11 cellular contexts compared by ENCODE assay signal in genomic region chr1:26317612-26318337, GRCh38. TPM values are rescaled to one million over a fixed set of nuclear protein-coding genes. Genes with fewer than 3 reads are reported as not detected.
DNase-seq lines count a peak whose midpoint lies in the region; ATAC-seq, FAIRE-seq and TF ChIP-seq lines count a peak whose summit lies in the region.
"Had no signal": no experiment of that assay in that cellular context is flagged by ENCODE, and none has a peak within 500 bp of the region (broad histone marks: within the 10 kb centered on the region; RNA-seq: fewer than 3 reads in every experiment).

Gene CD52, plus strand, starts transcription at chr1:26317958. Its CDS starts 60 bp downstream, at chr1:26318018.

- no peaks in the 10 kb centered on the region for H3K4me1 ChIP-seq in H9 (ENCODE audit: insufficient read depth, low read length)
- H3K4me1 ChIP-seq in H1 (replicated peaks in 1 of 4; ENCODE audit: control insufficient read depth in 3 of 4, insufficient read depth in 4 of 4, low read length in 3 of 4), result peaks cover 4 to 16% (median 8%) of the 10 kb centered on the region in 4 experiments

- H3K9me3 ChIP-seq in H9 (ENCODE audit: control insufficient read depth, low read depth, low read length), result no peaks in the 10 kb centered on the region
- H3K9me3 ChIP-seq in WERI-Rb-1 (ENCODE audit: severe bottlenecking), result no peaks in the 10 kb centered on the region
- no peaks in the 10 kb centered on the region for H3K9me3 ChIP-seq in H1 (ENCODE audit: insufficient read depth in 2 of 2, low read depth in 1 of 2, low read length in 1 of 2)

- ATAC-seq in HG02623 (IDR thresholded peaks at IDR 0.05; ENCODE audit: unreplicated experiment), result no peak

- H3K27ac ChIP-seq in H9 (ENCODE audit: insufficient read length, low read depth, low read length) (no peak within 1 kb of the TSS), WERI-Rb-1 (peak within 1 kb of the TSS; percentile 55), H1 (ENCODE audit: low read depth, low read length) (no peak within 1 kb of the TSS)
- H3K27ac ChIP-seq: cardiac muscle cell had no signal

- H3T11ph ChIP-seq in H9 (ENCODE audit: low read length), result no peak within 1 kb of the TSS

- H3K4me1 Mint-ChIP-seq in CD14-positive monocyte (peaks cover 93% of the 10 kb centered on the region), H9 (peaks cover 34 to 50% of the 10 kb centered on the region in 2 experiments)

- H3K56ac ChIP-seq in H9 (ENCODE audit: insufficient read length, low read depth, low read length) (no peak within 1 kb of the TSS), H1 (replicated peaks; ENCODE audit: insufficient read length, low read depth, low read length) (no peak within 1 kb of the TSS)

- CTCF ChIA-PET in H1 (lab: Charles Lee; ENCODE audit: partially characterized antibody), result interaction anchor here (0.6 to 57.0 kb wide), 17 partner anchors 9 to 221 kb away, joined by 3 to 1530 read pairs (median 3); partner anchors contain the start of genes CATSPER4, CEP85, SH3BGRL3 and UBXN11

- H4K8ac ChIP-seq in H9 (replicated peaks; ENCODE audit: insufficient read length, low read depth, low read length) (no peak within 1 kb of the TSS), H1 (ENCODE audit: extremely low read depth, insufficient read depth, low read length) (peak within 1 kb of the TSS; percentile 51; the same call in 1 of the 2 replicates)

- H4K91ac ChIP-seq in H9 (ENCODE audit: insufficient read length, low read depth, low read length), result no peak within 1 kb of the TSS
- H4K91ac ChIP-seq in H1 (replicated peaks; ENCODE audit: insufficient read length, low read length), result peak within 1 kb of the TSS; percentile 41

- H3K79me1 ChIP-seq in H9 (ENCODE audit: insufficient read depth, low read depth, low read length, poor library complexity, severe bottlenecking) (no peaks in the 10 kb centered on the region), H1 (ENCODE audit: low read depth, low read length) (no peaks in the 10 kb centered on the region)

- in situ Hi-C loops in ACHN (cut with HindIII; ENCODE audit: low pct_ligation_motif_present, low pct_unique_long_range_greater_than_20kb, low sequenced_read_pairs), result no loop called here

- H2BK5ac ChIP-seq in H9 (ENCODE audit: insufficient read length, low read length) (no peak within 1 kb of the TSS), H1 (ENCODE audit: low read depth, low read length) (no peak within 1 kb of the TSS; the same call in 1 of the 2 replicates)

- H3K18ac ChIP-seq in H9 (ENCODE audit: insufficient read length, low read depth, low read length), result no peak within 1 kb of the TSS
- H3K18ac ChIP-seq in H1 (ENCODE audit: extremely low read depth, low read length), result 0 out of 2 replicates have a peak within 1 kb of the TSS, but pooled peaks have one; percentile 19

- H2BK12ac ChIP-seq in H9 (ENCODE audit: insufficient read length, low read depth, low read length), result no peak within 1 kb of the TSS
- H2BK12ac ChIP-seq in H1 (ENCODE audit: low read depth, low read length), result peak within 1 kb of the TSS; percentile 68; the same call in 1 of the 2 replicates

- intact Hi-C loops in CD14-positive monocyte (cut with micrococcal nuclease), result loop anchor here (1.0 to 10.0 kb wide), 2 partner anchors 8 to 203 kb away; partner anchors contain the start of gene PDIK1L (in 1 of the 2)

- no CpG with 5 or more reads among the region's 12 CpGs for WGBS in H9 (ENCODE audit: extremely low coverage, insufficient read length, low lambda C conversion rate)
- WGBS in H1 (ENCODE audit: extremely low coverage in 1 of 2, insufficient coverage in 1 of 2, insufficient read length in 1 of 2, insufficient replicate concordance in 2 of 2, low coverage in 1 of 2, low lambda C conversion rate in 2 of 2, missing lambda C conversion rate in 1 of 2), 2 experiments, result 75% methylated on average over 12 of the region's 12 CpGs; no CpG with 5 or more reads in 1 of the 2 experiments

- POLR2A ChIA-PET in H1 (lab: Charles Lee; ENCODE audit: partially characterized antibody), result interaction anchor here (0.7 to 5.0 kb wide), 16 partner anchors 11 to 154 kb away, joined by 3 to 29 read pairs (median 6); partner anchors contain the start of genes HMGN2, LIN28A, SH3BGRL3 and UBXN11

- no peak within 1 kb of the TSS for H2BK20ac ChIP-seq in H9 (ENCODE audit: low read depth, low read length, poor library complexity, severe bottlenecking)
- peak within 1 kb of the TSS; percentile 3; the same call in 1 of the 2 replicates for H2BK20ac ChIP-seq in H1 (ENCODE audit: low read length)

- no peaks in the 10 kb centered on the region for H3K27me3 ChIP-seq in H9 (ENCODE audit: insufficient read depth, low read length)
- H3K27me3 ChIP-seq in WERI-Rb-1 (ENCODE audit: insufficient read depth, low read depth, severe bottlenecking), result no peaks in the 10 kb centered on the region
- H3K27me3 ChIP-seq in H1 (replicated peaks in 1 of 4; ENCODE audit: control insufficient read depth in 3 of 4, extremely low read depth in 1 of 4, insufficient read depth in 3 of 4, low read length in 3 of 4), result no peaks in the 10 kb centered on the region
- H3K27me3 ChIP-seq: cardiac muscle cell had no signal

- H3K4me2 ChIP-seq in H9 (ENCODE audit: insufficient read depth, insufficient read length, low read length) (no peak within 1 kb of the TSS), H1 (ENCODE audit: insufficient read depth in 1 of 2, low read depth in 2 of 2, low read length in 2 of 2) (peak within 1 kb of the TSS in 1 of 2 experiments; percentile 24; a peak in 1 of 4 replicates)

- no peak for TF ChIP-seq POLR2A in H1 (IDR thresholded peaks at IDR 0.05; ENCODE audit: control extremely low read depth in 1 of 2, low read depth in 2 of 2, low read length in 2 of 2)

- H3K14ac ChIP-seq in H9 (ENCODE audit: insufficient read depth, low read length) (no peak within 1 kb of the TSS), H1 (ENCODE audit: insufficient read length) (no peak within 1 kb of the TSS)

- H2AFZ ChIP-seq in H9 (ENCODE audit: low read length) (no peak within 1 kb of the TSS), H1 (ENCODE audit: low read length) (no peak within 1 kb of the TSS)

- H3K4ac ChIP-seq in H9 (ENCODE audit: low read depth, low read length), result no peak within 1 kb of the TSS
- no peak within 1 kb of the TSS for H3K4ac ChIP-seq in H1 (replicated peaks; ENCODE audit: insufficient read length, low read depth, low read length)

- H3K9ac ChIP-seq in H9 (ENCODE audit: extremely low read depth, insufficient read length, low read length) (no peak within 1 kb of the TSS), H1 (replicated peaks in 1 of 4; ENCODE audit: extremely low read depth in 1 of 4, low read depth in 3 of 4, low read length in 3 of 4) (no peak within 1 kb of the TSS)

- peak; percentile 36 for FAIRE-seq in H1 (lab: Jason Lieb, UNC)

- peaks cover 9% of the 10 kb centered on the region for H3K36me3 ChIP-seq in WERI-Rb-1
- peaks cover 0 to 3% (median 2%) of the 10 kb centered on the region in 4 experiments; a peak in 4 of 8 replicates for H3K36me3 ChIP-seq in H1 (ENCODE audit: control insufficient read depth in 2 of 4, insufficient read depth in 4 of 4, low read length in 3 of 4)
- H3K36me3 ChIP-seq: cardiac muscle cell had no signal

- H3K27ac Mint-ChIP-seq in CD14-positive monocyte, result peak within 1 kb of the TSS; percentile 86 to 99 (median 97)
- peak within 1 kb of the TSS; percentile 44 to 78 (median 68); a peak in 5 of 7 replicates for H3K27ac Mint-ChIP-seq in H9

- no peak for TF ChIP-seq EP300 in H1 (IDR thresholded peaks at IDR 0.05; ENCODE audit: borderline replicate concordance in 1 of 2, low read depth in 2 of 2, low read length in 2 of 2)

- DNase-seq in CD14-positive monocyte (ENCODE audit: low spot score), result peak; percentile 39
- peak; percentile 78 for DNase-seq in H9
- DNase-seq in WERI-Rb-1, result peak; percentile 80
- no peak for DNase-seq in H1 (ENCODE audit: low read depth in 1 of 2, low spot score in 2 of 2)
- peak in 2 of 3 donors; percentile 52 to 75 for DNase-seq in stimulated activated CD4-positive, alpha-beta T cell treated with anti-CD3 and anti-CD28 coated beads, TNF-alpha, amount 100 ng/mL, for 48 hours (ENCODE audit: low read depth in 3 of 3)
- DNase-seq in superior temporal gyrus (ENCODE audit: extremely low spot score), result no peak
- no peak for DNase-seq in ACHN

- H3K36me3 Mint-ChIP-seq in CD14-positive monocyte, result peaks cover 26 to 29% of the 10 kb centered on the region in 2 donors
- H3K36me3 Mint-ChIP-seq in H9 (ENCODE audit: insufficient read depth in 1 of 3, low read depth in 3 of 3), result peaks cover 5 to 16% (median 8%) of the 10 kb centered on the region in 3 experiments; a peak in 6 of 7 replicates

- no peak within 1 kb of the TSS for H3K23ac ChIP-seq in H9 (ENCODE audit: insufficient read length, low read depth, low read length)
- H3K23ac ChIP-seq in H1 (ENCODE audit: insufficient read length), result no peak within 1 kb of the TSS

- H3K27me3 Mint-ChIP-seq in CD14-positive monocyte (ENCODE audit: low read depth in 3 of 3), result no peaks in the 10 kb centered on the region
- peaks cover 1% of the 10 kb centered on the region; the same call in 1 of the 2 replicates for H3K27me3 Mint-ChIP-seq in H9 (ENCODE audit: low read depth)

- H3K4me3 ChIP-seq in WERI-Rb-1 (ENCODE audit: low read depth, low read length), result no peak within 1 kb of the TSS
- H3K4me3 ChIP-seq in H1 (ENCODE audit: extremely low read depth in 1 of 4, insufficient read depth in 2 of 4, low read depth in 3 of 4, low read length in 4 of 4), result no peak within 1 kb of the TSS; a peak in 1 of 8 replicates
- H3K4me3 ChIP-seq: cardiac muscle cell had no signal

- H2AK5ac ChIP-seq in H9 (ENCODE audit: insufficient read length, low read length) (no peak within 1 kb of the TSS), H1 (ENCODE audit: low read depth, low read length) (no peak within 1 kb of the TSS)

- H4K5ac ChIP-seq in H9 (ENCODE audit: insufficient read length, low read depth, low read length), result no peak within 1 kb of the TSS
- H4K5ac ChIP-seq in H1 (ENCODE audit: insufficient read length, low read depth, low read length), result peak within 1 kb of the TSS; percentile 41

- no peak within 1 kb of the TSS for H2BK15ac ChIP-seq in H9 (ENCODE audit: low read depth, low read length)
- H2BK15ac ChIP-seq in H1 (ENCODE audit: low read length), result peak within 1 kb of the TSS; percentile 20; the same call in 1 of the 2 replicates

- no peaks in the 10 kb centered on the region for H4K20me1 ChIP-seq in H9 (ENCODE audit: control insufficient read depth, insufficient read depth, insufficient read length)
- no peaks in the 10 kb centered on the region for H4K20me1 ChIP-seq in H1 (replicated peaks in 1 of 2; ENCODE audit: control insufficient read depth in 1 of 2, insufficient read depth in 2 of 2, low read length in 2 of 2)

- H3K4me3 Mint-ChIP-seq in CD14-positive monocyte (peak within 1 kb of the TSS; percentile 91), H9 (peak within 1 kb of the TSS in 1 of 2 experiments; percentile 11; a peak in 3 of 5 replicates)

- TF ChIP-seq CTCF in CD14-positive monocyte (IDR thresholded peaks at IDR 0.05) (no peak), H9 (conservative IDR thresholded peaks at IDR 0.05) (no peak), WERI-Rb-1 (IDR thresholded peaks at IDR 0.05; ENCODE audit: low read depth, low read length) (no peak), H1 (IDR thresholded peaks at IDR 0.05; ENCODE audit: control extremely low read depth in 1 of 3, insufficient read depth in 1 of 3, low read depth in 1 of 3, low read length in 3 of 3) (no peak)

- H3K23me2 ChIP-seq in H9 (ENCODE audit: insufficient read length, low read depth, low read length, poor library complexity, severe bottlenecking) (no peaks in the 10 kb centered on the region), H1 (ENCODE audit: low read depth, low read length) (no peaks in the 10 kb centered on the region)

- no peaks in the 10 kb centered on the region for H3K79me2 ChIP-seq in H9 (ENCODE audit: insufficient read depth, low read length)
- no peaks in the 10 kb centered on the region for H3K79me2 ChIP-seq in H1 (ENCODE audit: control insufficient read depth in 1 of 2, insufficient read depth in 2 of 2, low read length in 2 of 2)

- H2BK120ac ChIP-seq in H9 (ENCODE audit: low read depth, low read length, poor library complexity, severe bottlenecking) (no peak within 1 kb of the TSS), H1 (replicated peaks; ENCODE audit: low read depth, low read length) (no peak within 1 kb of the TSS)

- H3K9me3 Mint-ChIP-seq in CD14-positive monocyte (no peaks in the 10 kb centered on the region), H9 (no peaks in the 10 kb centered on the region)

- no peak for TF ChIP-seq RAD21 in H1 (IDR thresholded peaks at IDR 0.05 in 1 of 2, conservative IDR thresholded peaks at IDR 0.05 in 1 of 2; ENCODE audit: low read depth in 2 of 2, low read length in 2 of 2)

RNA-seq across cellular contexts. Expression of gene CD52, which starts in this region (rescaled TPM):
- polyA plus RNA-seq in CD14-positive monocyte (1,000 to 10,000 TPM; 2,617 to 4,047 TPM), H1 (2011; rRNA removed) (2.7 and 3.1 TPM in 2 replicates)
- total RNA-seq in H9 (2021), result 3.8 and 4.1 TPM in 2 replicates
- total RNA-seq in H1 (2021; fragmentation: NEBNext Ultra II Directional; extraction: Animal tissue kit (Norgen Biotek cat#: 25700)), result 2.4 TPM in 1 of 2 replicates, not detected in the other
- polyA plus RNA-seq in H1 (2011; cell fraction: cytosol; rRNA removed), result 3.6 TPM
- polyA plus RNA-seq in H1 (2011; cell fraction: nucleus; rRNA removed), result 2.0 TPM
- 1.9 to 5.6 TPM (median 3.4 TPM) in 4 replicates for polyA plus RNA-seq in H1 (2012, experiment 1 of 2)
- polyA plus RNA-seq in H1 (2012, experiment 2 of 2), result 11.0 TPM
- polyA plus RNA-seq in H1 (2013, experiment 1 of 2), result 9.0 TPM
- 8.5 TPM for polyA plus RNA-seq in H1 (2013, experiment 2 of 2)
- 0.59 and 2.0 TPM in 2 replicates for polyA minus RNA-seq in H1 (2011; rRNA and poly(A)+ RNA removed)
- not detected for polyA minus RNA-seq in H1 (2011; cell fraction: cytosol; rRNA and poly(A)+ RNA removed)
- polyA minus RNA-seq in H1 (2011; cell fraction: nucleus; rRNA and poly(A)+ RNA removed), result not detected
- total RNA-seq: cardiac muscle cell, Daoy, temporal lobe had no signal

Comparison
In these comparisons a context has a peak if more than half of its experiments do, and no peak if none do; other contexts are left out.
1. RNA of gene CD52 (polyA plus RNA-seq): 2,617 to 4,047 TPM in CD14-positive monocyte; 1.9 to 11.0 TPM in H1; every median in the first group is over 100 times any median in the second.
2. DNase-seq: peak in CD14-positive monocyte (single experiment), H9 (single experiment), WERI-Rb-1 (single experiment) and stimulated activated CD4-positive, alpha-beta T cell treated with anti-CD3 and anti-CD28 coated beads, TNF-alpha, amount 100 ng/mL, for 48 hours (2 of 3); none in H1 (0 of 2), superior temporal gyrus (single experiment) and ACHN (single experiment).